ENCODE assay signal across 1 cellular context in genomic region chr6:148974351-148974750, GRCh38.
TF ChIP-seq lines count a peak whose summit lies in the region.

No MANE protein-coding gene starts in this region.

TF ChIP-seq in GM23338, 12 proteins besides CTCF, POLR2A, EP300 and RAD21 (continued from another document):
- TF ChIP-seq ZNF462 (CRISPR knock-in tag; IDR thresholded peaks at IDR 0.05) (no peak), ETS1 (IDR thresholded peaks at IDR 0.05) (no peak), POLR2AphosphoS5 (IDR thresholded peaks at IDR 0.05; ENCODE audit: low read depth) (no peak), EZH2phosphoT487 (IDR thresholded peaks at IDR 0.05; ENCODE audit: unreplicated experiment) (no peak), NANOG (IDR thresholded peaks at IDR 0.05; ENCODE audit: borderline replicate concordance) (no peak), EZH2 (IDR thresholded peaks at IDR 0.05; ENCODE audit: low read depth, unreplicated experiment) (no peak), REST (IDR thresholded peaks at IDR 0.05; ENCODE audit: unreplicated experiment) (no peak)
TF ChIP-seq in GM23338: peak in this region for 0.
